30 cellular contexts compared by ENCODE assay signal in genomic region chr18:54515149-54515548, GRCh38.
"Had no signal": no experiment of that assay in that cellular context is flagged by ENCODE, and none has a peak within 500 bp of the region (broad histone marks: within the 10 kb centered on the region; RNA-seq: fewer than 3 reads in every experiment).

No MANE protein-coding gene starts in this region.

- H3K27me3 ChIP-seq: adrenal gland, ascending aorta, brain microvascular endothelial cell, neutrophil, ovary, thyroid gland, upper lobe of right lung had no signal

- H3K9me3 Mint-ChIP-seq: activated T-cell treated with anti-CD3 and anti-CD28 coated beads, Interleukin-2, amount 50 U/mL, for 4 hours; activated T-helper 2 cell treated with anti-CD3 and anti-CD28 coated beads, Interferon-gamma antibody, Interleukin-2, Interleukin-4, amounts not matched to agents 10 μg/mL and 5 μg/mL and 100 μg/mL, durations not matched to agents 14 hours and 24 hours and 36 hours; natural killer cell treated with Interleukin-12 subunit alpha and Interleukin-12 subunit beta and Interleukin-15 and Interleukin-18, amount 100 ng/mL, for 72 hours; stimulated activated naive CD8-positive, alpha-beta T cell treated with anti-CD3 and anti-CD28 coated beads, Interleukin-15, Interleukin-2, amounts not matched to agents 100 ng/mL and 50 ng/mL, for 24 hours; T-helper 2 cell treated with Interferon-gamma antibody and Interleukin-4, amounts not matched to agents 5 μg/mL and 100 μg/mL, for 36 hours had no signal

- H3K27ac Mint-ChIP-seq: activated naive CD8-positive, alpha-beta T cell; activated T-helper 2 cell treated with anti-CD3 and anti-CD28 coated beads, Interferon-gamma antibody, Interleukin-2, Interleukin-4, amounts not matched to agents 10 μg/mL and 5 μg/mL and 100 μg/mL, durations not matched to agents 14 hours and 24 hours and 36 hours; natural killer cell treated with Interleukin-12 subunit alpha and Interleukin-12 subunit beta and Interleukin-15 and Interleukin-18, amount 100 ng/mL, for 72 hours; T-helper 2 cell treated with Interferon-gamma antibody and Interleukin-4, amounts not matched to agents 5 μg/mL and 100 μg/mL, for 36 hours had no signal

- H3K27ac ChIP-seq: adrenal gland, ascending aorta, brain microvascular endothelial cell, left ventricle myocardium inferior, neutrophil, ovary, thyroid gland, upper lobe of right lung, WERI-Rb-1 had no signal

- H3K9me3 ChIP-seq: adrenal gland, ascending aorta, left ventricle myocardium inferior, neutrophil, ovary, thyroid gland, upper lobe of right lung had no signal

- ATAC-seq: activated T-cell treated with anti-CD3 and anti-CD28 coated beads, Interleukin-2, amount 50 U/mL, for 4 hours; natural killer cell treated with Interleukin-12 subunit alpha and Interleukin-12 subunit beta and Interleukin-15 and Interleukin-18, amount 100 ng/mL, for 72 hours; right cardiac atrium; upper lobe of right lung had no signal

- H3K36me3 Mint-ChIP-seq: activated naive CD8-positive, alpha-beta T cell; natural killer cell treated with Interleukin-12 subunit alpha and Interleukin-12 subunit beta and Interleukin-15 and Interleukin-18, amount 100 ng/mL, for 72 hours had no signal

- H3K36me3 ChIP-seq: adrenal gland, ascending aorta, brain microvascular endothelial cell, left ventricle myocardium inferior, neutrophil, ovary, thyroid gland, upper lobe of right lung, WERI-Rb-1 had no signal

- DNase-seq: activated CD4-positive, alpha-beta T cell treated with anti-CD3 and anti-CD28 coated beads for 1 hour; activated CD4-positive, alpha-beta T cell treated with anti-CD3 and anti-CD28 coated beads, Interleukin-2, amount 50 U/mL, for 4 hours; activated CD8-positive, alpha-beta memory T cell treated with anti-CD3 and anti-CD28 coated beads for 24 hours; activated CD8-positive, alpha-beta memory T cell treated with anti-CD3 and anti-CD28 coated beads, Interleukin-2, amount 50 U/mL, for 48 hours; activated naive CD4-positive, alpha-beta T cell; activated T-cell treated with anti-CD3 and anti-CD28 coated beads, Interleukin-2, amount 50 U/mL, for 4 hours; adrenal gland; brain microvascular endothelial cell; caudate nucleus; dermis blood vessel endothelial cell; effector CD8-positive, alpha-beta T cell; erythroblast; foreskin fibroblast; left ventricle myocardium inferior; midbrain; ovary; right cardiac atrium; stimulated activated CD4-positive, alpha-beta T cell treated with anti-CD3 and anti-CD28 coated beads, Interleukin-12 subunit alpha, Interleukin-12 subunit beta, amount 100 ng/mL, for 4 hours; stimulated activated CD4-positive, alpha-beta T cell treated with anti-CD3 and anti-CD28 coated beads, Interleukin-4, amount 100 ng/mL, for 4 hours; substantia nigra; thyroid gland; upper lobe of right lung; WERI-Rb-1 had no signal

- H3K4me3 Mint-ChIP-seq: activated naive CD8-positive, alpha-beta T cell; activated T-cell treated with anti-CD3 and anti-CD28 coated beads, Interleukin-2, amount 50 U/mL, for 4 hours; natural killer cell treated with Interleukin-12 subunit alpha and Interleukin-12 subunit beta and Interleukin-15 and Interleukin-18, amount 100 ng/mL, for 72 hours; stimulated activated naive CD8-positive, alpha-beta T cell treated with anti-CD3 and anti-CD28 coated beads, Interleukin-15, Interleukin-2, amounts not matched to agents 100 ng/mL and 50 ng/mL, for 24 hours; T-helper 2 cell treated with Interferon-gamma antibody and Interleukin-4, amounts not matched to agents 5 μg/mL and 100 μg/mL, for 36 hours had no signal

- H3K4me1 ChIP-seq: adrenal gland, ascending aorta, left ventricle myocardium inferior, thyroid gland, upper lobe of right lung had no signal

- H3K27me3 Mint-ChIP-seq: activated naive CD8-positive, alpha-beta T cell had no signal

- H3K4me3 ChIP-seq: adrenal gland, ascending aorta, left ventricle myocardium inferior, ovary, thyroid gland, upper lobe of right lung had no signal
